Comparison of ENCODE assay signal across 22 cellular contexts in genomic region chr11:132088551-132088950, GRCh38.
"Had no signal": no experiment of that assay in that cellular context is flagged by ENCODE, and none has a peak within 500 bp of the region (broad histone marks: within the 10 kb centered on the region; RNA-seq: fewer than 3 reads in every experiment).

No MANE protein-coding gene starts in this region.

- H3K27ac ChIP-seq: body of pancreas, dorsolateral prefrontal cortex, gastrocnemius medialis, left ventricle myocardium inferior had no signal

- H3K36me3 ChIP-seq: gastrocnemius medialis, left ventricle myocardium inferior had no signal

- H3K4me1 ChIP-seq: body of pancreas, gastrocnemius medialis, left ventricle myocardium inferior had no signal

- H3K27me3 Mint-ChIP-seq: activated CD8-positive, alpha-beta T cell treated with anti-CD3 and anti-CD28 coated beads for 36 hours; activated naive CD8-positive, alpha-beta T cell treated with anti-CD3 and anti-CD28 coated beads, Interleukin-2, amount 10 ng/mL, durations not matched to agents 7 days and 5 days; activated T-cell treated with anti-CD3 and anti-CD28 coated beads, Interleukin-2, amount 50 U/mL, for 24 hours had no signal

- H3K4me1 Mint-ChIP-seq: activated naive CD8-positive, alpha-beta T cell treated with anti-CD3 and anti-CD28 coated beads, Interleukin-2, amount 10 ng/mL, durations not matched to agents 7 days and 5 days; neural crest cell had no signal

- FAIRE-seq: urothelium cell line had no signal

- DNase-seq: activated CD4-positive, alpha-beta T cell treated with anti-CD3 and anti-CD28 coated beads for 48 hours; activated CD4-positive, CD25-positive, alpha-beta regulatory T cell; activated CD8-positive, alpha-beta T cell treated with anti-CD3 and anti-CD28 coated beads for 36 hours; activated naive CD4-positive, alpha-beta T cell treated with Interleukin-2 at 50 U/mL for 16 hours; activated naive CD8-positive, alpha-beta T cell treated with anti-CD3 and anti-CD28 coated beads, Interleukin-2, amount 10 ng/mL, durations not matched to agents 7 days and 5 days; activated T-cell treated with anti-CD3 and anti-CD28 coated beads, Interleukin-2, amount 50 U/mL, for 24 hours; amygdala; body of pancreas; caudate nucleus; dorsolateral prefrontal cortex; gastrocnemius medialis; head of caudate nucleus; kidney glomerular epithelial cell; left ventricle myocardium inferior; retina; stimulated activated CD4-positive, alpha-beta T cell treated with anti-CD3 and anti-CD28 coated beads, Interleukin-12 subunit alpha, Interleukin-12 subunit beta, amount 100 ng/mL, for 4 hours; stimulated activated CD4-positive, alpha-beta T cell treated with anti-CD3 and anti-CD28 coated beads, Interleukin-1b, Interleukin-23, amount 100 ng/mL, for 48 hours; stimulated activated CD8-positive, alpha-beta memory T cell treated with anti-CD3 and anti-CD28 coated beads, Interleukin-4, amount 100 ng/mL, for 48 hours; stimulated activated naive CD4-positive, alpha-beta T cell had no signal

- H3K27me3 ChIP-seq: body of pancreas, dorsolateral prefrontal cortex, gastrocnemius medialis had no signal

- H3K4me3 Mint-ChIP-seq: activated CD8-positive, alpha-beta T cell treated with anti-CD3 and anti-CD28 coated beads for 36 hours; activated naive CD8-positive, alpha-beta T cell treated with anti-CD3 and anti-CD28 coated beads, Interleukin-2, amount 10 ng/mL, durations not matched to agents 7 days and 5 days; activated T-cell treated with anti-CD3 and anti-CD28 coated beads, Interleukin-2, amount 50 U/mL, for 24 hours; neural crest cell had no signal

- H3K4me3 ChIP-seq: body of pancreas, dorsolateral prefrontal cortex, gastrocnemius medialis, left ventricle myocardium inferior had no signal

- H3K36me3 Mint-ChIP-seq: activated naive CD8-positive, alpha-beta T cell treated with anti-CD3 and anti-CD28 coated beads, Interleukin-2, amount 10 ng/mL, durations not matched to agents 7 days and 5 days had no signal

- H3K27ac Mint-ChIP-seq: activated CD8-positive, alpha-beta T cell treated with anti-CD3 and anti-CD28 coated beads for 36 hours; activated naive CD8-positive, alpha-beta T cell treated with anti-CD3 and anti-CD28 coated beads, Interleukin-2, amount 10 ng/mL, durations not matched to agents 7 days and 5 days; activated T-cell treated with anti-CD3 and anti-CD28 coated beads, Interleukin-2, amount 50 U/mL, for 24 hours; activated T-helper 2 cell treated with anti-CD3 and anti-CD28 coated beads, Interferon-gamma antibody, Interleukin-2, Interleukin-4, amounts not matched to agents 10 μg/mL and 5 μg/mL and 100 μg/mL, durations not matched to agents 14 hours and 24 hours and 36 hours had no signal

- ATAC-seq: activated CD8-positive, alpha-beta T cell treated with anti-CD3 and anti-CD28 coated beads for 36 hours; body of pancreas; gastrocnemius medialis had no signal
